Comparison of ENCODE assay signal across 1 cellular context in genomic region chr3:129320825-129321487, GRCh38.
TF ChIP-seq lines count a peak whose summit lies in the region.

No MANE protein-coding gene starts in this region.

TF ChIP-seq in HepG2, 621 proteins besides CTCF, POLR2A, EP300 and RAD21:
- TF ChIP-seq ATF7 (IDR thresholded peaks at IDR 0.05) (0 out of 2 replicates have a peak, but pooled peaks have one; percentile 3), ATF7 (CRISPR knock-in tag; IDR thresholded peaks at IDR 0.05) (no peak), NBN (conservative IDR thresholded peaks at IDR 0.05) (peak; percentile 13; the same call in 1 of the 2 replicates), SATB2 (CRISPR knock-in tag; IDR thresholded peaks at IDR 0.05) (no peak), FOXA1 (IDR thresholded peaks at IDR 0.05) (0 out of 2 replicates have a peak, but pooled peaks have one; percentile 5), FOXA1 (CRISPR knock-in tag; IDR thresholded peaks at IDR 0.05) (no peak)
- TF ChIP-seq, protein P1, sequence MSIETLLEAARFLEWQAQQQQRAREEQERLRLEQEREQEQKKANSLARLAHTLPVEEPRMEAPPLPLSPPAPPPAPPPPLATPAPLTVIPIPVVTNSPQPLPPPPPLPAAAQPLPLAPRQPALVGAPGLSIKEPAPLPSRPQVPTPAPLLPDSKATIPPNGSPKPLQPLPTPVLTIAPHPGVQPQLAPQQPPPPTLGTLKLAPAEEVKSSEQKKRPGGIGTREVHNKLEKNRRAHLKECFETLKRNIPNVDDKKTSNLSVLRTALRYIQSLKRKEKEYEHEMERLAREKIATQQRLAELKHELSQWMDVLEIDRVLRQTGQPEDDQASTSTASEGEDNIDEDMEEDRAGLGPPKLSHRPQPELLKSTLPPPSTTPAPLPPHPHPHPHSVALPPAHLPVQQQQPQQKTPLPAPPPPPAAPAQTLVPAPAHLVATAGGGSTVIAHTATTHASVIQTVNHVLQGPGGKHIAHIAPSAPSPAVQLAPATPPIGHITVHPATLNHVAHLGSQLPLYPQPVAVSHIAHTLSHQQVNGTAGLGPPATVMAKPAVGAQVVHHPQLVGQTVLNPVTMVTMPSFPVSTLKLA (IDR thresholded peaks at IDR 0.05), result peak; percentile 25; the same call in 1 of the 2 replicates
- TF ChIP-seq, protein P2, sequence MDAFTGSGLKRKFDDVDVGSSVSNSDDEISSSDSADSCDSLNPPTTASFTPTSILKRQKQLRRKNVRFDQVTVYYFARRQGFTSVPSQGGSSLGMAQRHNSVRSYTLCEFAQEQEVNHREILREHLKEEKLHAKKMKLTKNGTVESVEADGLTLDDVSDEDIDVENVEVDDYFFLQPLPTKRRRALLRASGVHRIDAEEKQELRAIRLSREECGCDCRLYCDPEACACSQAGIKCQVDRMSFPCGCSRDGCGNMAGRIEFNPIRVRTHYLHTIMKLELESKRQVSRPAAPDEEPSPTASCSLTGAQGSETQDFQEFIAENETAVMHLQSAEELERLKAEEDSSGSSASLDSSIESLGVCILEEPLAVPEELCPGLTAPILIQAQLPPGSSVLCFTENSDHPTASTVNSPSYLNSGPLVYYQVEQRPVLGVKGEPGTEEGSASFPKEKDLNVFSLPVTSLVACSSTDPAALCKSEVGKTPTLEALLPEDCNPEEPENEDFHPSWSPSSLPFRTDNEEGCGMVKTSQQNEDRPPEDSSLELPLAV (CRISPR knock-in tag; conservative IDR thresholded peaks at IDR 0.05; ENCODE audit: low read depth), result no peak
